24 cellular contexts compared by ENCODE assay signal in the genomic region with DNA sequence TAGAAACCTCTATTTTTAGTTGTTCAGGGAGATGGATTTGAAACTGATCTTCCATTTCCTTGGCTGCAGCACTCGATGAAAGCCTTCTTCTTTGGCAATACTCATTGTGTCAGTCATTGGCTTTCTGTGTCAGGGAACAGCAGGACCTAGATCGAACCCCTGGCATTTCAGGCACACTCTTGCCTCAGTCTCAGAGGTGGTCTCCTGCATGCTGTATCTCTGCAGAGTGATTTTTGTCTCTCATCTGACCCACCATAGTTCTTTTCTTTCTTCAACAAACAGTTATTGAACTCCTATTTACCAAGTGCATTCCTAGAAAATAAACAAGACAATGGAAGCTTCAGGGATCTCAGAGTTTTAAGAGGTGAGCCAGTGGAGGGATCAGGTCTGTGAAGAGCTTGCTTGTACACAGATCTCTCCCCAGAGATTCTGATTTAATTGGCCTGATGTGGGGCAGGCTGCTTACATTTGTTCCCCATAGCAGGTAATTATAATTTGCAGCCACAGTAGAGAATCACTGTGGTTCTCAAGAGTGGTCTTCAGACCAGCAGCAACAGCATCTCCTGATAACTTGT.
"Had no signal": no experiment of that assay in that cellular context is flagged by ENCODE, and none has a peak within 500 bp of the region (broad histone marks: within the 10 kb centered on the region; RNA-seq: fewer than 3 reads in every experiment).

No MANE protein-coding gene starts in this region.

- H3K9ac ChIP-seq: KMS-11 had no signal

- DNase-seq: activated CD4-positive, alpha-beta memory T cell treated with anti-CD3 and anti-CD28 coated beads, Interleukin-2, amount 10 ng/mL, durations not matched to agents 7 days and 5 days; activated CD4-positive, alpha-beta T cell treated with anti-CD3 and anti-CD28 coated beads, Interleukin-2, amount 10 ng/mL, durations not matched to agents 7 days and 5 days; activated CD4-positive, CD25-positive, alpha-beta regulatory T cell; activated gamma-delta T cell treated with Interleukin-2 at 50 U/mL for 16 hours; activated naive CD4-positive, alpha-beta T cell treated with anti-CD3 and anti-CD28 coated beads, Interleukin-2, amount 10 ng/mL, durations not matched to agents 7 days and 5 days; activated naive CD8-positive, alpha-beta T cell treated with anti-CD3 and anti-CD28 coated beads for 36 hours; activated T-cell treated with anti-CD3 and anti-CD28 coated beads, Interleukin-2, amount 50 U/mL, for 72 hours; brain microvascular endothelial cell; NCI-H1092 treated with DMSO at 0.1 percent for 48 hours; NCI-H1417 treated with DMSO at 0.1 percent for 48 hours; NCI-H187; NCI-H2081; NCI-H2171 treated with DMSO at 0.1 percent for 48 hours; NCI-H226; NCI-H526; NCI-H82; T-cell; T-helper 2 cell; T1000 had no signal

- H3K4me3 Mint-ChIP-seq: activated CD4-positive, alpha-beta memory T cell treated with anti-CD3 and anti-CD28 coated beads, Interleukin-2, amount 10 ng/mL, durations not matched to agents 7 days and 5 days; activated CD4-positive, alpha-beta T cell treated with anti-CD3 and anti-CD28 coated beads, Interleukin-2, amount 10 ng/mL, durations not matched to agents 7 days and 5 days; activated naive CD4-positive, alpha-beta T cell treated with anti-CD3 and anti-CD28 coated beads, Interleukin-2, amount 10 ng/mL, durations not matched to agents 7 days and 5 days; activated naive CD8-positive, alpha-beta T cell treated with anti-CD3 and anti-CD28 coated beads for 36 hours; activated T-cell treated with anti-CD3 and anti-CD28 coated beads, Interleukin-2, amount 50 U/mL, for 72 hours; T-cell had no signal

- H3K4me3 ChIP-seq: cardiac muscle cell, SK-N-MC had no signal

- H3K36me3 ChIP-seq: brain microvascular endothelial cell, cardiac muscle cell had no signal

- H3K36me3 Mint-ChIP-seq: activated naive CD4-positive, alpha-beta T cell treated with anti-CD3 and anti-CD28 coated beads, Interleukin-2, amount 10 ng/mL, durations not matched to agents 7 days and 5 days; activated naive CD8-positive, alpha-beta T cell treated with anti-CD3 and anti-CD28 coated beads for 36 hours; T-cell had no signal

- H3K27me3 Mint-ChIP-seq: activated CD4-positive, alpha-beta memory T cell treated with anti-CD3 and anti-CD28 coated beads, Interleukin-2, amount 10 ng/mL, durations not matched to agents 7 days and 5 days; activated CD4-positive, alpha-beta T cell treated with anti-CD3 and anti-CD28 coated beads, Interleukin-2, amount 10 ng/mL, durations not matched to agents 7 days and 5 days; activated naive CD4-positive, alpha-beta T cell treated with anti-CD3 and anti-CD28 coated beads, Interleukin-2, amount 10 ng/mL, durations not matched to agents 7 days and 5 days; activated naive CD8-positive, alpha-beta T cell treated with anti-CD3 and anti-CD28 coated beads for 36 hours; T-cell had no signal

- H3K4me2 ChIP-seq: KMS-11 had no signal

- H3K27ac ChIP-seq: brain microvascular endothelial cell, cardiac muscle cell, KMS-11, SK-N-MC had no signal

- H3K27me3 ChIP-seq: brain microvascular endothelial cell, cardiac muscle cell had no signal

- H3K27ac Mint-ChIP-seq: activated CD4-positive, alpha-beta memory T cell treated with anti-CD3 and anti-CD28 coated beads, Interleukin-2, amount 10 ng/mL, durations not matched to agents 7 days and 5 days; activated CD4-positive, alpha-beta T cell treated with anti-CD3 and anti-CD28 coated beads, Interleukin-2, amount 10 ng/mL, durations not matched to agents 7 days and 5 days; activated naive CD4-positive, alpha-beta T cell treated with anti-CD3 and anti-CD28 coated beads, Interleukin-2, amount 10 ng/mL, durations not matched to agents 7 days and 5 days; activated naive CD8-positive, alpha-beta T cell treated with anti-CD3 and anti-CD28 coated beads for 36 hours; activated T-cell treated with anti-CD3 and anti-CD28 coated beads, Interleukin-2, amount 50 U/mL, for 72 hours; activated T-helper 2 cell treated with anti-CD3 and anti-CD28 coated beads, Interferon-gamma antibody, Interleukin-2, Interleukin-4, amounts not matched to agents 10 μg/mL and 5 μg/mL and 100 μg/mL, durations not matched to agents 14 hours and 24 hours and 36 hours; T-cell had no signal

- ATAC-seq: activated T-cell treated with anti-CD3 and anti-CD28 coated beads, Interleukin-2, amount 50 U/mL, for 72 hours; Right ventricle myocardium inferior; T-cell had no signal

- H3K9me3 Mint-ChIP-seq: activated CD4-positive, alpha-beta memory T cell treated with anti-CD3 and anti-CD28 coated beads, Interleukin-2, amount 10 ng/mL, durations not matched to agents 7 days and 5 days; activated naive CD4-positive, alpha-beta T cell treated with anti-CD3 and anti-CD28 coated beads, Interleukin-2, amount 10 ng/mL, durations not matched to agents 7 days and 5 days; activated naive CD8-positive, alpha-beta T cell treated with anti-CD3 and anti-CD28 coated beads for 36 hours had no signal

- H3K4me1 Mint-ChIP-seq: activated CD4-positive, alpha-beta memory T cell treated with anti-CD3 and anti-CD28 coated beads, Interleukin-2, amount 10 ng/mL, durations not matched to agents 7 days and 5 days; activated CD4-positive, alpha-beta T cell treated with anti-CD3 and anti-CD28 coated beads, Interleukin-2, amount 10 ng/mL, durations not matched to agents 7 days and 5 days; activated naive CD4-positive, alpha-beta T cell treated with anti-CD3 and anti-CD28 coated beads, Interleukin-2, amount 10 ng/mL, durations not matched to agents 7 days and 5 days; activated naive CD8-positive, alpha-beta T cell treated with anti-CD3 and anti-CD28 coated beads for 36 hours; T-cell had no signal
